ENCODE assay signal across 8 cellular contexts in the genomic region with DNA sequence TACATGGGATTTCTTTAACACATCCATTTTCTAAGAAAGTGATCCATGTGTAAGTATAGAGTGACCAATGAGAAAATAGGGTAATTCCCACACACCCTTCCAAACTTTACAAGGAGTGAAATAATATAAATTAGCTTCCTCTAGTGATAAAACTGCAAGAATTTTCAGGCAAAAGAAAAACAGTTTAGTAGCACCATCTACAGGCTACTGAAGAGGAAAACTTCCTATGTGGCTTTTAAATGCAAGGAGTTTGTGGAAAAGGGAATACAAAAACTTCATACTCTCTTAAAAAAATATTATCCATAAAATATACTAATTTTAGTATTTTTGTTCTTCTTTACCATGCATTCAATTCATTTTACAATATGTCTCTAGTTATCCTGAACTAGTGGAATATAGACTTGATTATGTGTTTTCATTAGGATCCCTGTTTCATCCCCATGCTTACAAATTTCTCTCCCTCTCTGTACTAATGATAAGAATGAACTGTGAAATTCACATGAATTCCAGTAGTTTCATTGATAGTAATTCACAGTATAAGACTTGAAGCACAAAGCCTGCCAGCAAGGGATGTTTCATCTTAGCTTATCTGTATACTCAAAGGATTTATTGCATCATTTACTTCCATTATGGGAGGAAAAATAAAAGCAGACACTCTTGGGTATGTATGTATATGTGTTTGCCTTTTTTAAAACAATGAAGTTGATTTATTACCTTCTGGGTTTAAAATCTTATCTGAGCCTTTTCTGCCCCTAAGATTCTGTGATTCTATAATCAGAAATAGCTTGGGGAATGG.
A peak's percentile ranks its signal among the peaks of the same experiment; 100 is the strongest.
DNase-seq lines count a peak whose midpoint lies in the region; ATAC-seq, FAIRE-seq and TF ChIP-seq lines count a peak whose summit lies in the region.
"Had no signal": no experiment of that assay in that cellular context is flagged by ENCODE, and none has a peak within 500 bp of the region (broad histone marks: within the 10 kb centered on the region; RNA-seq: fewer than 3 reads in every experiment).

No MANE protein-coding gene starts in this region.

- H3K36me3 ChIP-seq in GM06990 (ENCODE audit: control insufficient read depth, insufficient read depth, low read length) (no peaks in the 10 kb centered on the region), parathyroid adenoma (ENCODE audit: control insufficient read depth, insufficient read depth, low read length) (no peaks in the 10 kb centered on the region), Karpas-422 (ENCODE audit: insufficient read depth, low read length) (no peaks in the 10 kb centered on the region)

- TF ChIP-seq CTCF in GM06990 (IDR thresholded peaks at IDR 0.05; ENCODE audit: insufficient read depth, low read length, poor library complexity, severe bottlenecking) (peak; percentile 44), parathyroid adenoma (IDR thresholded peaks at IDR 0.05) (peak; percentile 34)

- no peaks in the 10 kb centered on the region for H3K9me3 ChIP-seq in parathyroid adenoma (ENCODE audit: control insufficient read depth, low read length)
- no peaks in the 10 kb centered on the region for H3K9me3 ChIP-seq in Karpas-422 (ENCODE audit: low read length)

- H3K9ac ChIP-seq in parathyroid adenoma (no peak overlapping the region), Karpas-422 (ENCODE audit: low read length) (no peak overlapping the region)

- H3K4me2 ChIP-seq in parathyroid adenoma (ENCODE audit: low read length) (no peak overlapping the region), Karpas-422 (ENCODE audit: low read depth, low read length, poor library complexity, severe bottlenecking) (no peak overlapping the region)

- H3K4me1 ChIP-seq in parathyroid adenoma (no peaks in the 10 kb centered on the region), Karpas-422 (ENCODE audit: low read length) (no peaks in the 10 kb centered on the region)

- no peak overlapping the region for H3K4me3 ChIP-seq in GM06990 (replicated peaks; ENCODE audit: low read depth, low read length)
- no peak overlapping the region for H3K4me3 ChIP-seq in parathyroid adenoma (ENCODE audit: low read depth, low read length)
- no peak overlapping the region for H3K4me3 ChIP-seq in Karpas-422 (ENCODE audit: low read length)

- H3K9me2 ChIP-seq in Karpas-422 (replicated peaks; ENCODE audit: insufficient read depth, low read length): no peaks in the 10 kb centered on the region

- H3K27ac ChIP-seq in parathyroid adenoma (no peak overlapping the region), Karpas-422 (ENCODE audit: low read length) (no peak overlapping the region)

- peaks cover 27% of the 10 kb centered on the region for H4K20me1 ChIP-seq in Karpas-422 (ENCODE audit: insufficient read depth, low read depth, low read length)

- DNase-seq in GM06990 (ENCODE audit: extremely low read depth, insufficient read length): no peak
- DNase-seq in NCI-H226: peak; percentile 52
- no peak for DNase-seq in posterior vena cava (ENCODE audit: low spot score)
- no peak for DNase-seq in Karpas-422
- DNase-seq: activated CD8-positive, alpha-beta memory T cell treated with anti-CD3 and anti-CD28 coated beads, Interleukin-2, amount 50 U/mL, for 4 hours had no signal

- intact Hi-C loops in posterior vena cava (cut with DNase I): loop anchor here in 1 of 2 donors (5.0 kb wide), 1 partner anchor 656 kb away; no protein-coding TSS in a partner anchor

- no peak for ATAC-seq in HG02798 (IDR thresholded peaks at IDR 0.05; ENCODE audit: poor library complexity, unreplicated experiment)

- H3K79me2 ChIP-seq in parathyroid adenoma (no peaks in the 10 kb centered on the region), Karpas-422 (ENCODE audit: low read length) (no peaks in the 10 kb centered on the region)

- no peak overlapping the region for H2AFZ ChIP-seq in parathyroid adenoma
- no peak overlapping the region for H2AFZ ChIP-seq in Karpas-422 (ENCODE audit: low read length)

- peak; percentile 86 for FAIRE-seq in endometrium (lab: Jason Lieb, UNC)

- H3K27me3 ChIP-seq in GM06990 (replicated peaks; ENCODE audit: control insufficient read depth, insufficient read depth, low read length): no peaks in the 10 kb centered on the region
- no peaks in the 10 kb centered on the region for H3K27me3 ChIP-seq in parathyroid adenoma (ENCODE audit: control insufficient read depth, insufficient read depth, low read length)
- no peaks in the 10 kb centered on the region for H3K27me3 ChIP-seq in Karpas-422 (ENCODE audit: low read length)
